ENCODE assay signal across 12 cellular contexts in the genomic region with DNA sequence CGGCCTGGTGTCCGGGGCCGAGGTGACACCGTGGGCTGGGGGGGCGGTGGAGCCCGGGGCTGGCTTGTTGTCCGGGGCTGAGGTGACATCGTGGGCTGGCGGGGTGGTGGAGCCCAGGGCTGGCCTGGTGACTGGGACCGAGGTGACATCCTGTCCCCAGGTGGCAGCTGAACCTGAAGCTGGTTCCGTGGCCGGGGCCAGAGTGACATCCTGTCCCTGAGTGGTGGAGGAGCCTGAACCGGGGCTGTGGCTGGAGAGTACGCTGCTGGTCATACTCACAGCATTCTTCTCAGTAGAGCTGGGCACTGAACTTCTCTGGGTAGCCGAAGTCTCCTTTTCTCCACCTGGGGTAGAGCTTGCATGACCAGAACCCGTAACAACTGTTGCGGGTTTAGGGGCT. TPM values are rescaled to one million over a fixed set of nuclear protein-coding genes. Genes with fewer than 3 reads are reported as not detected.
DNase-seq lines count a peak whose midpoint lies in the region; ATAC-seq and TF ChIP-seq lines count a peak whose summit lies in the region.
"Had no signal": no experiment of that assay in that cellular context is flagged by ENCODE, and none has a peak within 500 bp of the region (broad histone marks: within the 10 kb centered on the region; RNA-seq: fewer than 3 reads in every experiment).

No MANE protein-coding gene starts in this region.

- H3K4me1 ChIP-seq in ascending aorta (peaks cover 19 to 20% of the 10 kb centered on the region in 2 donors), mucosa of descending colon (ENCODE audit: low read depth) (peaks cover 26% of the 10 kb centered on the region), uterus (no peaks in the 10 kb centered on the region), foreskin keratinocyte (peaks cover 7% of the 10 kb centered on the region)

- ATAC-seq in left cardiac atrium (no peak), left ventricle myocardium superior (no peak), mucosa of descending colon (no peak), foreskin keratinocyte (no peak)

- no peak for TF ChIP-seq POLR2A in uterus (IDR thresholded peaks at IDR 0.05)

- peak overlapping the region; percentile 84 to 87 for H3K27ac ChIP-seq in ascending aorta
- H3K27ac ChIP-seq in uterus, result peak overlapping the region; percentile 85 to 94
- H3K27ac ChIP-seq in foreskin keratinocyte, result no peak overlapping the region
- H3K27ac ChIP-seq: brain microvascular endothelial cell had no signal

- DNase-seq in left cardiac atrium (peak; percentile 30), left ventricle myocardium superior (no peak), ascending aorta (ENCODE audit: low spot score in 2 of 2) (no peak), mucosa of descending colon (peak; percentile 44 to 74 (median 66)), uterus (no peak), NCI-H1048 (lab: John Stamatoyannopoulos, UW) (no peak), UCSD-AML1 (lab: John Stamatoyannopoulos, UW; ENCODE audit: unreplicated experiment) (no peak), foreskin keratinocyte (no peak)
- DNase-seq: brain microvascular endothelial cell, NCI-H187 had no signal

- H3K9me3 ChIP-seq in ascending aorta, result no peaks in the 10 kb centered on the region
- H3K9me3 ChIP-seq in mucosa of descending colon, result no peaks in the 10 kb centered on the region
- no peaks in the 10 kb centered on the region for H3K9me3 ChIP-seq in uterus

- TF ChIP-seq CTCF in ascending aorta (IDR thresholded peaks at IDR 0.05), result no peak
- no peak for TF ChIP-seq CTCF in mucosa of descending colon (IDR thresholded peaks at IDR 0.05)
- no peak for TF ChIP-seq CTCF in uterus (IDR thresholded peaks at IDR 0.05)
- TF ChIP-seq CTCF in foreskin keratinocyte (conservative IDR thresholded peaks at IDR 0.05), result no peak

- no peak overlapping the region for H3K4me3 ChIP-seq in ascending aorta
- no peak overlapping the region for H3K4me3 ChIP-seq in mucosa of descending colon
- no peak overlapping the region for H3K4me3 ChIP-seq in uterus

- H3K27me3 ChIP-seq in ascending aorta (no peaks in the 10 kb centered on the region), uterus (no peaks in the 10 kb centered on the region), foreskin keratinocyte (no peaks in the 10 kb centered on the region)
- H3K27me3 ChIP-seq: brain microvascular endothelial cell had no signal

- intact Hi-C loops in left cardiac atrium (cut with DNase I), result no loop called here
- intact Hi-C loops in left ventricle myocardium superior (cut with micrococcal nuclease), result no loop called here
- intact Hi-C loops in ascending aorta (cut with DNase I), result loop anchor here (5.0 kb wide), 1 partner anchor 130 kb away; a partner anchor contains a TSS
- intact Hi-C loops in mucosa of descending colon (cut with DNase I, micrococcal nuclease), result no loop called here
- intact Hi-C loops in uterus (cut with DNase I; ENCODE audit: low total_unique reads), result no loop called here

- H3K36me3 ChIP-seq in ascending aorta (peaks cover 0 to 2% of the 10 kb centered on the region in 2 donors), mucosa of descending colon (ENCODE audit: low read depth) (no peaks in the 10 kb centered on the region), uterus (no peaks in the 10 kb centered on the region)

RNA-seq across cellular contexts. Expression of a gene that starts 15.8 kb away (rescaled TPM):
- total RNA-seq in left cardiac atrium (10 to 100 TPM; 17.9 to 18.6 TPM), left ventricle myocardium superior (6.3 TPM), ascending aorta (40.3 TPM), mucosa of descending colon (10 to 100 TPM; 22.4 to 35.9 (median 33.9) TPM), uterus (100 to 1,000 TPM in 1 of 4 donors, 10 to 100 TPM in 3; 11.8 to 101 (median 38.3) TPM), foreskin keratinocyte (9.4 and 13.1 TPM in 2 replicates)
- polyA plus RNA-seq in foreskin keratinocyte, result 8.5 and 12.7 TPM in 2 replicates

RNA-seq across cellular contexts. Expression of a gene that starts 16.6 kb away (rescaled TPM):
- 10 to 100 TPM; 19.7 to 25.5 TPM for total RNA-seq in left cardiac atrium
- total RNA-seq in left ventricle myocardium superior, result 14.1 TPM
- total RNA-seq in ascending aorta, result 23.9 TPM
- total RNA-seq in mucosa of descending colon, result 10 to 100 TPM; 26.1 to 41.1 (median 35.6) TPM
- 10 to 100 TPM in 3 of 4 donors, 1 to 10 TPM in 1; 9.7 to 62.4 (median 26.0) TPM for total RNA-seq in uterus
- 71.7 and 72.2 TPM in 2 replicates for total RNA-seq in foreskin keratinocyte
- polyA plus RNA-seq in foreskin keratinocyte, result 92.6 and 97.3 TPM in 2 replicates

RNA-seq across cellular contexts. Expression of a gene that starts 18.3 kb away (rescaled TPM):
- total RNA-seq in left cardiac atrium, result under 1 TPM; 0.15 to 0.21 TPM
- 0.22 TPM for total RNA-seq in left ventricle myocardium superior
- total RNA-seq in ascending aorta, result not detected
- total RNA-seq in mucosa of descending colon, result under 1 TPM; 0.26 to 0.76 (median 0.39) TPM
- total RNA-seq in uterus, result 1 to 10 TPM in 3 of 4 donors, under 1 TPM in 1; 0.26 to 4.6 (median 2.5) TPM
- total RNA-seq in foreskin keratinocyte, result 2.7 and 4.4 TPM in 2 replicates
- 3.6 and 3.8 TPM in 2 replicates for polyA plus RNA-seq in foreskin keratinocyte
- total RNA-seq: HT-29 had no signal
- polyA plus RNA-seq: CD14-positive monocyte had no signal

RNA-seq across cellular contexts. Expression of a gene that starts 18.8 kb away (rescaled TPM):
- total RNA-seq in left cardiac atrium (100 to 1,000 TPM; 143 to 156 TPM), left ventricle myocardium superior (134 TPM), ascending aorta (146 TPM), mucosa of descending colon (100 to 1,000 TPM; 162 to 190 (median 176) TPM), uterus (100 to 1,000 TPM in 1 of 4 donors, 10 to 100 TPM in 2, 1 to 10 TPM in 1; 1.5 to 200 (median 62.5) TPM), foreskin keratinocyte (176 and 184 TPM in 2 replicates)
- 274 and 294 TPM in 2 replicates for polyA plus RNA-seq in foreskin keratinocyte

RNA-seq across cellular contexts. Expression of a gene that starts 51.6 kb away (rescaled TPM):
- total RNA-seq in left cardiac atrium, result 10 to 100 TPM; 65.8 to 78.6 TPM
- total RNA-seq in left ventricle myocardium superior, result 52.4 TPM
- total RNA-seq in ascending aorta, result 78.2 TPM
- 100 to 1,000 TPM in 1 of 3 donors, 10 to 100 TPM in 2; 76.3 to 106 (median 78.4) TPM for total RNA-seq in mucosa of descending colon
- total RNA-seq in uterus, result 10 to 100 TPM; 36.1 to 94.4 (median 85.4) TPM
- total RNA-seq in foreskin keratinocyte, result 37.4 and 45.2 TPM in 2 replicates
- polyA plus RNA-seq in foreskin keratinocyte, result 84.4 and 94.5 TPM in 2 replicates

Comparison
In these comparisons a context has a peak if more than half of its experiments do, and no peak if none do; other contexts are left out.
1. DNase-seq: peak in left cardiac atrium (single experiment) and mucosa of descending colon (3 of 3); none in left ventricle myocardium superior (single experiment), ascending aorta (0 of 2), uterus (0 of 2), NCI-H1048 (single experiment), UCSD-AML1 (single experiment) and foreskin keratinocyte (0 of 2).